8 cellular contexts compared by ENCODE assay signal in genomic region chr1:112260699-112261098, GRCh38.
"Had no signal": no experiment of that assay in that cellular context is flagged by ENCODE, and none has a peak within 500 bp of the region (broad histone marks: within the 10 kb centered on the region; RNA-seq: fewer than 3 reads in every experiment).

No MANE protein-coding gene starts in this region.

- H3K27ac ChIP-seq: GM23248, HL-60 had no signal

- H2AFZ ChIP-seq: GM23248 had no signal

- H3K4me3 ChIP-seq: GM23248, HAP-1, K562 had no signal

- H3K9ac ChIP-seq: GM23248 had no signal

- H3K9me3 Mint-ChIP-seq: HFFc6 had no signal

- H3K4me3 Mint-ChIP-seq: HFFc6 had no signal

- H3K36me3 ChIP-seq: HAP-1 had no signal

- H3K4me1 ChIP-seq: HAP-1 had no signal

- DNase-seq: GM23248, GOT3, HFFc6, IMR-90 had no signal

- H3K9me3 ChIP-seq: HAP-1 had no signal

- ATAC-seq: HCT116, K562 had no signal

- H3K27ac Mint-ChIP-seq: HFFc6 had no signal
